Comparison of ENCODE assay signal across 8 cellular contexts in the genomic region with DNA sequence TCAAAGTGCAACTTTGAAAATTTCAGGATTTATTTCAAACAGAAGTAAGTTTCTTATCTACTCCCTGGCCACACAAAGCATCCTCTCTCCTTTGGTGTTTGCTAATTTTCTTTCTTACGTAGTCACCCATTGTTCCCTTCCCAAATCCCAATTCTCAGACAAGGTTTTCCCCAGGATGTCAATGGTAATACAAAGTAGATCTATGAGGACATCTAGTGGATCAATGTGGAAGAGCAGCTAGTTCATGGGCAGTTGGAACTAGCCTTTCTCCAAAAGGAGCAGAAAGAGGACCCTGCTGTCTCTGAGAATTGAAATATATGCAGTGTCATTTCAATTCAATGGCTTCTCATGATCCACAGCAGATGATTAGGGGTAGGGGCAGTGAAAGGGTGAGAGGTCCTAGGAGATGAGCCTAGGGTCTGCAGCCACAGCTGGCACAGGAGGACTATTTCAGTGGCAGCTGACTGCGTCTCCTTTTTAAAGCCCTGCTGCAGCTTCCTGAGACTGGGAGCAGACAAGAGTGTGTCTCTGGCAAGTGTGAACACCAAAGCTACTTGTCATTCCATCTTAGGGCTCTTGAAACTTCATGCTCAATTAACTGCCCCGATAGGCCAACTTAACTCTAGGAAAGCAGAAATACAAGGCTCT.
A peak's percentile ranks its signal among the peaks of the same experiment; 100 is the strongest.
DNase-seq lines count a peak whose midpoint lies in the region; ATAC-seq, FAIRE-seq and TF ChIP-seq lines count a peak whose summit lies in the region.

No MANE protein-coding gene starts in this region.

- H3K4me3 Mint-ChIP-seq in HFFc6, result no peak overlapping the region
- no peak overlapping the region for H3K4me3 Mint-ChIP-seq in mesothelial cell of epicardium

- H3K9me3 Mint-ChIP-seq in HFFc6, result no peaks in the 10 kb centered on the region
- no peaks in the 10 kb centered on the region for H3K9me3 Mint-ChIP-seq in mesothelial cell of epicardium

- FAIRE-seq in endometrium (lab: Jason Lieb, UNC), result peak; percentile 92

- ATAC-seq in GM18861 (IDR thresholded peaks at IDR 0.05; ENCODE audit: unreplicated experiment) (no peak), HG02623 (IDR thresholded peaks at IDR 0.05; ENCODE audit: unreplicated experiment) (no peak)

- H3K36me3 Mint-ChIP-seq in HFFc6 (ENCODE audit: low read depth) (peaks cover 21% of the 10 kb centered on the region), mesothelial cell of epicardium (no peaks in the 10 kb centered on the region)

- H3K27ac Mint-ChIP-seq in HFFc6 (no peak overlapping the region), mesothelial cell of epicardium (no peak overlapping the region)

- TF ChIP-seq CTCF in HFFc6 (IDR thresholded peaks at IDR 0.05) (peak; percentile 85), mesothelial cell of epicardium (IDR thresholded peaks at IDR 0.05; ENCODE audit: unreplicated experiment) (peak; percentile 78)

- H3K27me3 Mint-ChIP-seq in HFFc6 (ENCODE audit: insufficient read depth) (no peaks in the 10 kb centered on the region; the same call in 1 of the 2 replicates), mesothelial cell of epicardium (ENCODE audit: low read depth) (no peaks in the 10 kb centered on the region)

- H3K4me1 Mint-ChIP-seq in HFFc6 (ENCODE audit: low read depth) (peaks cover 24% of the 10 kb centered on the region), mesothelial cell of epicardium (peaks cover 4% of the 10 kb centered on the region)

- DNase-seq in DMS53 (lab: John Stamatoyannopoulos, UW), result peak; percentile 70
- DNase-seq in HFFc6, result peak; percentile 54
- DNase-seq in NOMO-1 treated with dmso at 0.1 percent for 144 hours (lab: John Stamatoyannopoulos, UW; ENCODE audit: unreplicated experiment), result peak; percentile 7
- no peak for DNase-seq in mesothelial cell of epicardium (ENCODE audit: low spot score in 2 of 2, unreplicated experiment in 2 of 2)
- DNase-seq in activated CD8-positive, alpha-beta memory T cell treated with anti-CD3 and anti-CD28 coated beads, Interleukin-2, amount 50 U/mL, for 4 hours, result no peak

Comparison
In these comparisons a context has a peak if more than half of its experiments do, and no peak if none do; other contexts are left out.
1. DNase-seq: peak in DMS53 (single experiment), HFFc6 (single experiment) and NOMO-1 treated with dmso at 0.1 percent for 144 hours (single experiment); none in mesothelial cell of epicardium (0 of 2) and activated CD8-positive, alpha-beta memory T cell treated with anti-CD3 and anti-CD28 coated beads, Interleukin-2, amount 50 U/mL, for 4 hours (single experiment).